Comparison of ENCODE assay signal across 8 cellular contexts in genomic region chr1:243850013-243850367, GRCh38. TPM values are rescaled to one million over a fixed set of nuclear protein-coding genes. Genes with fewer than 3 reads are reported as not detected.
DNase-seq lines count a peak whose midpoint lies in the region; ATAC-seq and TF ChIP-seq lines count a peak whose summit lies in the region.

Gene AKT3 (minus strand): TSS chr1:243850243. CDS start chr1:243843170, 7,073 bp downstream.

- H3K4me3 ChIP-seq in astrocyte of the cerebellum (ENCODE audit: low read depth, low read length) (peak within 1 kb of the TSS; percentile 62), iPS-15b (ENCODE audit: low read depth, low read length) (peak within 1 kb of the TSS; percentile 72), skeletal muscle satellite cell (ENCODE audit: low read length) (peak within 1 kb of the TSS; percentile 85)

- ATAC-seq in HG03135 (IDR thresholded peaks at IDR 0.05; ENCODE audit: unreplicated experiment) (peak; percentile 4), GM21390 (IDR thresholded peaks at IDR 0.05; ENCODE audit: unreplicated experiment) (no peak)

- no peak for TF ChIP-seq CTCF in astrocyte of the cerebellum (IDR thresholded peaks at IDR 0.05; ENCODE audit: low read depth, low read length, missing control alignments)

- in situ Hi-C loops in astrocyte of the cerebellum (cut with HindIII; ENCODE audit: low sequenced_read_pairs), result no loop called here

- peak within 1 kb of the TSS; percentile 32 for H3K9ac ChIP-seq in iPS-15b (ENCODE audit: low read depth, low read length)
- H3K9ac ChIP-seq in skeletal muscle satellite cell (ENCODE audit: low read depth, low read length), result peak within 1 kb of the TSS; percentile 91

- peak; percentile 51 for DNase-seq in 8988T
- no peak for DNase-seq in astrocyte of the cerebellum (ENCODE audit: low read depth)
- no peak for DNase-seq in cerebellar nuclear complex (lab: John Stamatoyannopoulos, UW)
- no peak for DNase-seq in NCI-H446 treated with DMSO at 0.1 percent for 48 hours (lab: John Stamatoyannopoulos, UW)

- H3K4me1 ChIP-seq in iPS-15b (ENCODE audit: control insufficient read depth, insufficient read depth, low read length) (peaks cover 5% of the 10 kb centered on the region), skeletal muscle satellite cell (ENCODE audit: control insufficient read depth, insufficient read depth, low read length) (peaks cover 18% of the 10 kb centered on the region)

- H3K27me3 ChIP-seq in iPS-15b (ENCODE audit: control insufficient read depth, insufficient read depth, low read length), result peaks cover 9% of the 10 kb centered on the region
- H3K27me3 ChIP-seq in skeletal muscle satellite cell (ENCODE audit: control insufficient read depth, insufficient read depth, low read length), result no peaks in the 10 kb centered on the region

- peak within 1 kb of the TSS; percentile 98 for H3K4me2 ChIP-seq in skeletal muscle satellite cell (ENCODE audit: low read length)

- no peaks in the 10 kb centered on the region for H3K9me3 ChIP-seq in iPS-15b (ENCODE audit: control insufficient read depth, insufficient read depth, low read length)
- H3K9me3 ChIP-seq in skeletal muscle satellite cell (replicated peaks; ENCODE audit: low read length), result no peaks in the 10 kb centered on the region

- H3K36me3 ChIP-seq in iPS-15b (ENCODE audit: control insufficient read depth, insufficient read depth, low read length) (no peaks in the 10 kb centered on the region), skeletal muscle satellite cell (ENCODE audit: insufficient read depth, low read length) (no peaks in the 10 kb centered on the region)

RNA-seq across cellular contexts. Expression of gene AKT3, which starts in this region (rescaled TPM):
- 15.0 and 16.4 TPM in 2 replicates for total RNA-seq in skeletal muscle satellite cell (2012; rRNA removed)
